9 cellular contexts compared by ENCODE assay signal in the genomic region with DNA sequence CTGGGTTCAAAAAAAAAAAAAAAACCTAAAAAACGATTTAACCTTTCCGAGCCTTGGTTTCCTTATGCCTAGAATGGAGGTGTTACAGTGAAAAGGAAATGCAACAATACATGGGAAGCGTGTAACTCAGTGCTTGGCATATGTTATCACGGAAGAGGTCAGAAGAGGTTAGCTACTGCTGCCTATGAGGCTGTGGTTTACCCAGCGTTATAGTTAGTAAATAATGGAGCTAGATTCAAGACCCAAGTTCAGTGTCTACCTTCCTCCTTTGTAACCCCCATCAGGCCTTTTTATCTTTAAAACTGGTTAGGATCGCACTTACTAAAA. TPM values are rescaled to one million over a fixed set of nuclear protein-coding genes. Genes with fewer than 3 reads are reported as not detected.
DNase-seq lines count a peak whose midpoint lies in the region; ATAC-seq lines count a peak whose summit lies in the region.
"Had no signal": no experiment of that assay in that cellular context is flagged by ENCODE, and none has a peak within 500 bp of the region (broad histone marks: within the 10 kb centered on the region; RNA-seq: fewer than 3 reads in every experiment).

No MANE protein-coding gene starts in this region.

- H3K27ac Mint-ChIP-seq in activated naive CD4-positive, alpha-beta T cell treated with anti-CD3 and anti-CD28 coated beads, Interleukin-2, amount 50 U/mL, for 72 hours = peak overlapping the region; percentile 67 to 78
- peak overlapping the region in 5 of 6 donors; percentile 89 to 98 (median 95) for H3K27ac Mint-ChIP-seq in immature natural killer cell
- peak overlapping the region; percentile 86 for H3K27ac Mint-ChIP-seq in stimulated activated naive B cell treated with anti-CD40 and anti-IgM and Interleukin-4, amounts not matched to agents 10 μg/mL and 1 μg/mL and 100 μg/mL, for 72 hours

- H3K4me3 Mint-ChIP-seq in immature natural killer cell = peak overlapping the region; percentile 89 to 95 (median 92)
- H3K4me3 Mint-ChIP-seq in stimulated activated naive B cell treated with anti-CD40 and anti-IgM and Interleukin-4, amounts not matched to agents 10 μg/mL and 1 μg/mL and 100 μg/mL, for 72 hours = peak overlapping the region; percentile 91 to 93

- peaks cover 25 to 29% of the 10 kb centered on the region in 2 donors for H3K4me1 Mint-ChIP-seq in immature natural killer cell
- H3K4me1 Mint-ChIP-seq in stimulated activated naive B cell treated with anti-CD40 and anti-IgM and Interleukin-4, amounts not matched to agents 10 μg/mL and 1 μg/mL and 100 μg/mL, for 72 hours = peaks cover 9 to 16% of the 10 kb centered on the region in 2 donors

- ATAC-seq in activated naive CD4-positive, alpha-beta T cell treated with anti-CD3 and anti-CD28 coated beads, Interleukin-2, amount 50 U/mL, for 72 hours = no peak
- ATAC-seq in stimulated activated naive B cell treated with anti-CD40 and anti-IgM and Interleukin-4, amounts not matched to agents 10 μg/mL and 1 μg/mL and 100 μg/mL, for 72 hours (replicated peaks) = no peak

- DNase-seq in NCI-H748 (lab: John Stamatoyannopoulos, UW; ENCODE audit: unreplicated experiment) (peak; percentile 34), NCI-H748 treated with DMSO at 0.1 percent for 48 hours (lab: John Stamatoyannopoulos, UW) (no peak), immature natural killer cell (no peak), DMS153 (lab: John Stamatoyannopoulos, UW) (no peak), SHP77 treated with DMSO at 0.1 percent for 48 hours (lab: John Stamatoyannopoulos, UW) (no peak), HCEC 1CT (no peak)
- DNase-seq in activated naive CD4-positive, alpha-beta T cell treated with anti-CD3 and anti-CD28 coated beads, Interleukin-2, amount 50 U/mL, for 72 hours (ENCODE audit: low spot score in 2 of 2) = no peak
- no peak for DNase-seq in stimulated activated naive B cell treated with anti-CD40 and anti-IgM and Interleukin-4, amounts not matched to agents 10 μg/mL and 1 μg/mL and 100 μg/mL, for 72 hours
- DNase-seq: activated CD4-positive, alpha-beta T cell treated with anti-CD3 and anti-CD28 coated beads, Interleukin-2, amount 50 U/mL, for 1 hour had no signal

- peaks cover 7 to 18% (median 9%) of the 10 kb centered on the region in 3 donors for H3K27me3 Mint-ChIP-seq in immature natural killer cell (ENCODE audit: low read depth in 3 of 3)
- no peaks in the 10 kb centered on the region for H3K27me3 Mint-ChIP-seq in stimulated activated naive B cell treated with anti-CD40 and anti-IgM and Interleukin-4, amounts not matched to agents 10 μg/mL and 1 μg/mL and 100 μg/mL, for 72 hours

- H3K9me3 Mint-ChIP-seq in activated naive CD4-positive, alpha-beta T cell treated with anti-CD3 and anti-CD28 coated beads, Interleukin-2, amount 50 U/mL, for 72 hours = no peaks in the 10 kb centered on the region
- no peaks in the 10 kb centered on the region for H3K9me3 Mint-ChIP-seq in immature natural killer cell
- H3K9me3 Mint-ChIP-seq in stimulated activated naive B cell treated with anti-CD40 and anti-IgM and Interleukin-4, amounts not matched to agents 10 μg/mL and 1 μg/mL and 100 μg/mL, for 72 hours = no peaks in the 10 kb centered on the region

- no peaks in the 10 kb centered on the region for H3K36me3 Mint-ChIP-seq in activated naive CD4-positive, alpha-beta T cell treated with anti-CD3 and anti-CD28 coated beads, Interleukin-2, amount 50 U/mL, for 72 hours
- H3K36me3 Mint-ChIP-seq in immature natural killer cell = peaks cover 0 to 6% (median 5%) of the 10 kb centered on the region in 3 donors
- H3K36me3 Mint-ChIP-seq in stimulated activated naive B cell treated with anti-CD40 and anti-IgM and Interleukin-4, amounts not matched to agents 10 μg/mL and 1 μg/mL and 100 μg/mL, for 72 hours = peaks cover 7 to 8% of the 10 kb centered on the region in 2 donors

RNA-seq across cellular contexts. Expression of a gene that starts 0.8 kb away (rescaled TPM):
- 1 to 10 TPM; 6.3 to 9.7 TPM for total RNA-seq in activated naive CD4-positive, alpha-beta T cell treated with anti-CD3 and anti-CD28 coated beads, Interleukin-2, amount 50 U/mL, for 72 hours
- polyA plus RNA-seq in immature natural killer cell = 10 to 100 TPM; 16.5 to 24.4 (median 16.7) TPM

RNA-seq across cellular contexts. Expression of a gene that starts 4.6 kb away (rescaled TPM):
- 1 to 10 TPM; 2.8 to 6.3 TPM for total RNA-seq in activated naive CD4-positive, alpha-beta T cell treated with anti-CD3 and anti-CD28 coated beads, Interleukin-2, amount 50 U/mL, for 72 hours
- polyA plus RNA-seq in immature natural killer cell = under 1 TPM in 2 of 3 donors, not detected in 1; 0.39 to 0.46 TPM
